23 cellular contexts compared by ENCODE assay signal in the genomic region with DNA sequence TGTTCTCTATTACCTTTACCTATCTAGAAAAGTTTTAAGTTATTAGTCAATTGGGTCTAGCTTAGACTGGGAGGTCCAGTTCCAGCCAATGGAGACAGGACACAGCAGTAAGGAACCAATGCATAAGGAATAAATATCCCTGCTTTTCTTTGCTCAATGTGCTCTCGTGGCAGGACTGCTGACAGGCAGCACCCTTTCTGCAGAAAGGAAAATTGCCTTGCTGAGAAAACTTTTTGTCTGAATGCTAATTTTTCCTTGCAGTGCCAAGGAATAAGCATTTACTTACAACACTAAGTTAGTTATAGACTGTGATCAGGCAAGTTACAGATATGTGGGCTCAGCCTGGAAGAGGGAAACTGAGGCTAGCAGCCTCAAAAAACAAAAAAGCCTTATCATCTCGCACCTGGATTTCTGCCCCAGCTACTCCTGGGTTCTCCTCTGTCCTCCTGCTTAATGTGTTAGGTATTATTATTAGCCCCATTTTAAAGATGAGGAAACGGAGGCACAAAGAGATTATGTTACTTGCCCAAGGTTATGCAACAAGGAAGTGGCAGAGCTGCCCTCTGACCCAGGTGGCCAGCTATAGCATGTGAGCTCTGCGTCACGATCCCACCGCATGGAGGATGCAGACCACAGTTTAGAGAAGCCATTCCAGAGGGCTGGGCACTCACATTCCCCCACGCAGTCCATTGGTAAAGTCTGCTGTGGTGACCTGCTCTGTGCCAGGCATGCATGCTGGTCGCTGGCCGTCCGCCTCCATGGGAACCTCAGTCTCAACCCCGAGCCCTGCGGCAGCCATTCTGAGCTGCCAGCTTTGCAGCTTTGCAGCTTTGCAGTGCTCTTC. TPM values are rescaled to one million over a fixed set of nuclear protein-coding genes. Genes with fewer than 3 reads are reported as not detected.
DNase-seq lines count a peak whose midpoint lies in the region; ATAC-seq, FAIRE-seq and TF ChIP-seq lines count a peak whose summit lies in the region.
"Had no signal": no experiment of that assay in that cellular context is flagged by ENCODE, and none has a peak within 500 bp of the region (broad histone marks: within the 10 kb centered on the region; RNA-seq: fewer than 3 reads in every experiment).

No MANE protein-coding gene starts in this region.

- H2AFZ ChIP-seq in HCT116 (ENCODE audit: low read depth, low read length, poor library complexity, severe bottlenecking) (no peak overlapping the region), GM12878 (ENCODE audit: control insufficient read depth, low read depth, low read length) (no peak overlapping the region)

- TF ChIP-seq EP300 in GM12878 (IDR thresholded peaks at IDR 0.05; ENCODE audit: borderline replicate concordance in 1 of 2, control insufficient read depth in 1 of 2, low read depth in 2 of 2, low read length in 2 of 2), result no peak

- CTCF ChIA-PET in HCT116 (lab: Charles Lee) (no interaction called here), GM12878 (lab: Yijun Ruan, JAX) (no interaction called here)

- H3K9me2 ChIP-seq in HCT116 (ENCODE audit: insufficient read depth), result no peaks in the 10 kb centered on the region

- intact Hi-C loops in HCT116 (cut with micrococcal nuclease), result no loop called here
- intact Hi-C loops in GM12878 (cut with micrococcal nuclease; ENCODE audit: unreplicated experiment), result no loop called here
- intact Hi-C loops in posterior vena cava (cut with DNase I), result no loop called here

- no peaks in the 10 kb centered on the region for H3K27me3 ChIP-seq in BLaER1 treated with 17β-estradiol and CSF1 and Interleukin-3, amounts not matched to agents 10 nM and 100 nM
- no peaks in the 10 kb centered on the region for H3K27me3 ChIP-seq in HCT116 (ENCODE audit: insufficient read depth, low read length)
- no peaks in the 10 kb centered on the region for H3K27me3 ChIP-seq in GM12878 (replicated peaks in 1 of 2; ENCODE audit: control insufficient read depth in 2 of 2, insufficient read depth in 2 of 2, low read length in 1 of 2)
- H3K27me3 ChIP-seq: MG63, SJSA1 had no signal

- no peak overlapping the region for H3K9ac ChIP-seq in BLaER1 treated with 17β-estradiol and CSF1 and Interleukin-3, amounts not matched to agents 10 nM and 100 nM
- H3K9ac ChIP-seq in HCT116 (ENCODE audit: low read length) (no peak overlapping the region), GM12878 (ENCODE audit: control insufficient read depth, insufficient read depth, low read length) (no peak overlapping the region)

- H3K27ac ChIP-seq in BLaER1 treated with 17β-estradiol and CSF1 and Interleukin-3, amounts not matched to agents 10 nM and 100 nM, result no peak overlapping the region
- H3K27ac ChIP-seq in HCT116 (ENCODE audit: low read depth, low read length), result no peak overlapping the region
- H3K27ac ChIP-seq in GM12878 (ENCODE audit: control insufficient read depth, insufficient read depth), result no peak overlapping the region
- H3K27ac ChIP-seq: SJSA1 had no signal

- RAD21 ChIA-PET in HCT116 (lab: Charles Lee; ENCODE audit: low non-redundant PET in 1 of 2, low total read pairs in 2 of 2, uncharacterized antibody in 2 of 2, unreplicated experiment in 2 of 2), result no interaction called here
- RAD21 ChIA-PET in GM12878 (lab: Charles Lee; ENCODE audit: unreplicated experiment), result no interaction called here

- peaks cover 15 to 70% (median 51%) of the 10 kb centered on the region in 11 experiments; a peak in 21 of 22 replicates for H3K36me3 ChIP-seq in BLaER1 treated with 17β-estradiol and CSF1 and Interleukin-3, amounts not matched to agents 10 nM and 100 nM
- no peaks in the 10 kb centered on the region for H3K36me3 ChIP-seq in HCT116 (ENCODE audit: control insufficient read depth in 1 of 2, insufficient read depth in 2 of 2, low read length in 2 of 2)
- H3K36me3 ChIP-seq in GM12878 (ENCODE audit: control insufficient read depth in 2 of 2, insufficient read depth in 2 of 2, low read length in 1 of 2), result peaks cover 5 to 19% of the 10 kb centered on the region in 2 experiments; a peak in 3 of 4 replicates
- H3K36me3 ChIP-seq: MG63, SJSA1 had no signal

- no peak for ATAC-seq in HCT116
- no peak for ATAC-seq in GM12878
- ATAC-seq in HG03439 (IDR thresholded peaks at IDR 0.05; ENCODE audit: unreplicated experiment), result no peak

- in situ Hi-C loops in GM12878 (cut with MboI), result no loop called here

- H3K4me1 ChIP-seq in BLaER1 treated with 17β-estradiol and CSF1 and Interleukin-3, amounts not matched to agents 10 nM and 100 nM, result peaks cover 0 to 11% (median 2%) of the 10 kb centered on the region in 10 experiments; a peak in 7 of 20 replicates
- no peaks in the 10 kb centered on the region for H3K4me1 ChIP-seq in HCT116 (ENCODE audit: control insufficient read depth in 1 of 2, insufficient read depth in 2 of 2, low read length in 2 of 2)
- H3K4me1 ChIP-seq in GM12878 (ENCODE audit: control insufficient read depth, insufficient read depth, low read length), result no peaks in the 10 kb centered on the region
- H3K4me1 ChIP-seq: Caco-2, SJSA1 had no signal

- WGBS in GM12878 (ENCODE audit: insufficient coverage, insufficient replicate concordance, low lambda C conversion rate, missing lambda C conversion rate), result 84% methylated on average over 12 of the region's 12 CpGs

- H3K4me3 ChIP-seq in BLaER1 treated with 17β-estradiol and CSF1 and Interleukin-3, amounts not matched to agents 10 nM and 100 nM, result peak overlapping the region in 8 of 10 experiments; percentile 14 to 52 (median 23); a peak in 9 of 20 replicates
- H3K4me3 ChIP-seq in HCT116 (replicated peaks in 1 of 2; ENCODE audit: low read depth in 1 of 2, low read length in 2 of 2) (no peak overlapping the region), GM12878 (no peak overlapping the region)
- H3K4me3 ChIP-seq: MG63, SJSA1 had no signal

- BruUV-seq in HCT116 (replicated peaks; lab: Mats Ljungman, UMichigan), result no TSS peak
- no TSS peak for BruUV-seq in GM12878 (replicated peaks; lab: Mats Ljungman, UMichigan)

- TF ChIP-seq CTCF in HCT116 (IDR thresholded peaks at IDR 0.05 in 2 of 3, conservative IDR thresholded peaks at IDR 0.05 in 1 of 3; ENCODE audit: borderline replicate concordance in 1 of 3, insufficient read depth in 1 of 3, low read depth in 2 of 3, low read length in 2 of 3), result no peak
- TF ChIP-seq CTCF in GM12878 (IDR thresholded peaks at IDR 0.05 in 2 of 3, conservative IDR thresholded peaks at IDR 0.05 in 1 of 3; ENCODE audit: control insufficient read depth in 2 of 3, extremely low read depth in 1 of 3, insufficient read depth in 1 of 3, low read depth in 3 of 3, low read length in 3 of 3), result no peak

- H3K4me2 ChIP-seq in BLaER1 treated with 17β-estradiol and CSF1 and Interleukin-3, amounts not matched to agents 10 nM and 100 nM, result no peak overlapping the region
- H3K4me2 ChIP-seq in HCT116 (ENCODE audit: low read length) (no peak overlapping the region), GM12878 (ENCODE audit: control insufficient read depth, insufficient read depth) (no peak overlapping the region)

- FAIRE-seq in GM12878 (lab: Jason Lieb, UNC), result no peak
- FAIRE-seq: RCC 7860 had no signal

- POLR2A ChIA-PET in HCT116 (lab: Charles Lee) (no interaction called here), GM12878 (lab: Charles Lee) (no interaction called here)

- SMC1A ChIA-PET in GM12878 (lab: Charles Lee; ENCODE audit: uncharacterized antibody, unreplicated experiment), result interaction anchor here (0.6 kb wide), 1 partner anchor 1641 kb away, joined by 3 read pairs; no protein-coding TSS in a partner anchor

- TF ChIP-seq RAD21 in HCT116 (IDR thresholded peaks at IDR 0.05; ENCODE audit: low read depth) (no peak), GM12878 (IDR thresholded peaks at IDR 0.05; ENCODE audit: insufficient read depth, low read depth, low read length) (no peak)

- H3K79me2 ChIP-seq in HCT116 (ENCODE audit: insufficient read depth, low read length) (no peaks in the 10 kb centered on the region), GM12878 (ENCODE audit: control insufficient read depth, insufficient read depth, low read length) (no peaks in the 10 kb centered on the region)

- H3K9me3 ChIP-seq in BLaER1 treated with 17β-estradiol and CSF1 and Interleukin-3, amounts not matched to agents 10 nM and 100 nM (replicated peaks in 1 of 11), result peaks cover 52 to 66% (median 58%) of the 10 kb centered on the region in 11 experiments
- H3K9me3 ChIP-seq in HCT116 (ENCODE audit: control insufficient read depth in 1 of 2, insufficient read depth in 1 of 2, low read depth in 1 of 2, low read length in 2 of 2) (peaks cover 15 to 33% of the 10 kb centered on the region in 2 experiments; a peak in 2 of 4 replicates), GM12878 (replicated peaks; ENCODE audit: control insufficient read depth, insufficient read depth, low read length) (peaks cover 18% of the 10 kb centered on the region)
- H3K9me3 ChIP-seq: MG63, SJSA1 had no signal

- no peaks in the 10 kb centered on the region for H4K20me1 ChIP-seq in BLaER1 treated with 17β-estradiol and CSF1 and Interleukin-3, amounts not matched to agents 10 nM and 100 nM
- no peaks in the 10 kb centered on the region for H4K20me1 ChIP-seq in HCT116 (ENCODE audit: insufficient read depth)
- no peaks in the 10 kb centered on the region for H4K20me1 ChIP-seq in GM12878 (ENCODE audit: control insufficient read depth, insufficient read depth)

- DNase-seq in HCT116 (ENCODE audit: low read depth, low spot score), result no peak
- DNase-seq in GM12878 (ENCODE audit: low read depth, low spot score), result no peak
- peak; percentile 55 for DNase-seq in posterior vena cava (ENCODE audit: low spot score)
- no peak for DNase-seq in mesenteric fat pad (ENCODE audit: low spot score)
- no peak for DNase-seq in NCI-H2107 treated with DMSO at 0.1 percent for 48 hours (lab: John Stamatoyannopoulos, UW; ENCODE audit: unreplicated experiment)
- DNase-seq: Caco-2; CD4-positive, alpha-beta memory T cell; DMS79; H9; MG63; NCI-H1048; NCI-H1417 treated with DMSO at 0.1 percent for 48 hours; NCI-H187; NCI-H2227 treated with DMSO at 0.1 percent for 48 hours; NCI-H510A; NCI-H82; OCI-M1 had no signal

- TF ChIP-seq POLR2A in HCT116 (IDR thresholded peaks at IDR 0.05; ENCODE audit: borderline replicate concordance, extremely low read depth, insufficient read depth, insufficient read length) (no peak), GM12878 (IDR thresholded peaks at IDR 0.05; ENCODE audit: low read depth, low read length) (no peak)

RNA-seq across cellular contexts. Expression of a gene that starts 40.5 kb away (rescaled TPM):
- total RNA-seq in HCT116 (2021; ENCODE audit: unreplicated experiment) (not detected), GM12878 (2014; rRNA removed) (0.06 and 0.11 TPM in 2 replicates), GM12878 (2014; rRNA removed; fragmentation: Illumina TruSeq; extraction: Trizol) (0.09 TPM in 2 replicates), GM12878 (2021) (0.05 and 0.08 TPM in 2 replicates), posterior vena cava (not detected), mesenteric fat pad (not detected)
- polyA plus RNA-seq in HCT116 (2012), result under 0.01 and 0.01 TPM in 2 replicates
- 0.34 and 0.38 TPM in 2 replicates for total RNA-seq in GM12878 (2013; cell fraction: nucleolus; rRNA removed)
- polyA plus RNA-seq in GM12878 (2011; ENCODE audit: low read depth), result 0.04 TPM
- polyA plus RNA-seq in GM12878 (2011; rRNA removed) (0.04 TPM in 2 replicates), GM12878 (2014; fragmentation: Illumina TruSeq; extraction: Trizol) (0.04 TPM in 1 of 2 replicates, not detected in the other), GM12878 (2014; fragmentation: Nextera tagmentation; extraction: Ambion mirVana) (not detected), GM12878 (2014; rRNA removed) (0.04 and 0.11 TPM in 2 replicates), GM12878 (2016; fragmentation: Nextera tagmentation; extraction: Ambion mirVana) (under 1 TPM in 1 of 2 experiments, not detected in 1; 0.05 TPM)
- polyA plus RNA-seq in GM12878 (2011; cell fraction: cytosol; rRNA removed), result 0.06 and 0.07 TPM in 2 replicates
- 0.19 TPM in 2 replicates for polyA plus RNA-seq in GM12878 (2011; cell fraction: nucleus; rRNA removed)
- 0.04 TPM in 2 replicates for polyA plus RNA-seq in GM12878 (2012)
- polyA minus RNA-seq in GM12878 (2011; rRNA and poly(A)+ RNA removed), result 0.15 and 0.21 TPM in 2 replicates
- polyA minus RNA-seq in GM12878 (2011; cell fraction: cytosol; rRNA and poly(A)+ RNA removed), result not detected in 2 replicates
- polyA minus RNA-seq in GM12878 (2011; cell fraction: nucleus; rRNA and poly(A)+ RNA removed), result 0.36 and 0.38 TPM in 2 replicates
- total RNA-seq: Caco-2, LHCN-M2, SJSA1 had no signal
- polyA plus RNA-seq: BJ had no signal

Comparison
In these comparisons a context has a peak if more than half of its experiments do, and no peak if none do; other contexts are left out.
1. H3K4me3 ChIP-seq: peak in BLaER1 treated with 17β-estradiol and CSF1 and Interleukin-3, amounts not matched to agents 10 nM and 100 nM (8 of 10); none in HCT116 (0 of 2) and GM12878 (single experiment).